8 cellular contexts compared by ENCODE assay signal in genomic region chr1:202034683-202035462, GRCh38. TPM values are rescaled to one million over a fixed set of nuclear protein-coding genes. Genes with fewer than 3 reads are reported as not detected.
DNase-seq lines count a peak whose midpoint lies in the region; TF ChIP-seq lines count a peak whose summit lies in the region.

No MANE protein-coding gene starts in this region.

- H2AFZ ChIP-seq in GM23248: peak overlapping the region; percentile 1; the same call in 1 of the 2 replicates
- H2AFZ ChIP-seq in PC-9: no peak overlapping the region

- H3K27ac Mint-ChIP-seq in activated T-helper 2 cell treated with anti-CD3 and anti-CD28 coated beads, Interferon-gamma antibody, Interleukin-2, Interleukin-4, amounts not matched to agents 10 μg/mL and 5 μg/mL and 100 μg/mL, durations not matched to agents 14 hours and 24 hours and 36 hours: no peak overlapping the region

- peak overlapping the region; percentile 58 for H3K4me2 ChIP-seq in GM23248 (ENCODE audit: unreplicated experiment)
- peak overlapping the region; percentile 77 for H3K4me2 ChIP-seq in PC-9

- H3K27me3 Mint-ChIP-seq in activated T-helper 2 cell treated with anti-CD3 and anti-CD28 coated beads, Interferon-gamma antibody, Interleukin-2, Interleukin-4, amounts not matched to agents 10 μg/mL and 5 μg/mL and 100 μg/mL, durations not matched to agents 14 hours and 24 hours and 36 hours (ENCODE audit: low read depth): peaks cover 3% of the 10 kb centered on the region

- H3K36me3 Mint-ChIP-seq in activated T-helper 2 cell treated with anti-CD3 and anti-CD28 coated beads, Interferon-gamma antibody, Interleukin-2, Interleukin-4, amounts not matched to agents 10 μg/mL and 5 μg/mL and 100 μg/mL, durations not matched to agents 14 hours and 24 hours and 36 hours (ENCODE audit: low read depth): no peaks in the 10 kb centered on the region

- DNase-seq in AG04449 (ENCODE audit: low read depth, low spot score): peak; percentile 92
- DNase-seq in GM23248: peak; percentile 98
- DNase-seq in PC-9: peak; percentile 98
- peak; percentile 99 for DNase-seq in fibroblast of peridontal ligament (ENCODE audit: extremely low read depth)
- no peak for DNase-seq in NCI-H2081 treated with DMSO at 0.1 percent for 48 hours (lab: John Stamatoyannopoulos, UW)
- DNase-seq in NCI-H2196 treated with DMSO at 0.1 percent for 48 hours (lab: John Stamatoyannopoulos, UW; ENCODE audit: unreplicated experiment): no peak
- DNase-seq in activated T-helper 2 cell treated with anti-CD3 and anti-CD28 coated beads, Interferon-gamma antibody, Interleukin-2, Interleukin-4, amounts not matched to agents 10 μg/mL and 5 μg/mL and 100 μg/mL, durations not matched to agents 14 hours and 24 hours and 36 hours (ENCODE audit: low spot score): no peak

- BruUV-seq in PC-9 (replicated peaks; lab: Mats Ljungman, UMichigan): no TSS peak

- POLR2A ChIA-PET in AG04449 (lab: Yijun Ruan, JAX) (interaction anchor here (0.5 to 1.1 kb wide), 3 partner anchors 17 to 45 kb away, joined by 3 to 6 read pairs (median 3); no protein-coding TSS in a partner anchor), PC-9 (lab: Charles Lee; ENCODE audit: unreplicated experiment) (interaction anchor here (0.7 to 2.0 kb wide), 13 partner anchors 12 to 79 kb away, joined by 3 to 60 read pairs (median 16); partner anchors contain the start of gene ELF3)

- no peaks in the 10 kb centered on the region for H3K9me3 Mint-ChIP-seq in activated T-helper 2 cell treated with anti-CD3 and anti-CD28 coated beads, Interferon-gamma antibody, Interleukin-2, Interleukin-4, amounts not matched to agents 10 μg/mL and 5 μg/mL and 100 μg/mL, durations not matched to agents 14 hours and 24 hours and 36 hours

- in situ Hi-C loops in GM23248 (cut with MboI): no loop called here

- H3K4me1 ChIP-seq in GM23248 (ENCODE audit: insufficient read depth) (peaks cover 11% of the 10 kb centered on the region), PC-9 (replicated peaks; ENCODE audit: insufficient read depth) (peaks cover 68% of the 10 kb centered on the region), rectal smooth muscle tissue (ENCODE audit: control insufficient read depth, insufficient read depth, low read length) (no peaks in the 10 kb centered on the region)

- H3K27ac ChIP-seq in GM23248 (no peak overlapping the region), PC-9 (peak overlapping the region; percentile 89), rectal smooth muscle tissue (ENCODE audit: low read depth, low read length) (no peak overlapping the region)

- CTCF ChIA-PET in AG04449 (lab: Yijun Ruan, JAX) (interaction anchor here (0.7 to 1.4 kb wide), 6 partner anchors 21 to 151 kb away, joined by 3 to 4 read pairs (median 3); no protein-coding TSS in a partner anchor), PC-9 (lab: Charles Lee) (interaction anchor here (0.6 to 1.4 kb wide), 6 partner anchors 11 to 78 kb away, joined by 3 to 10 read pairs (median 4); partner anchors contain the start of gene ELF3)

- H3K9me3 ChIP-seq in GM23248 (ENCODE audit: low read depth): no peaks in the 10 kb centered on the region
- H3K9me3 ChIP-seq in PC-9 (ENCODE audit: insufficient read depth, low read depth): no peaks in the 10 kb centered on the region

- no peak for TF ChIP-seq CTCF in AG04449 (IDR thresholded peaks at IDR 0.05; ENCODE audit: insufficient read depth, low read length, missing control alignments)
- TF ChIP-seq CTCF in PC-9 (conservative IDR thresholded peaks at IDR 0.05): no peak

- 42% methylated on average over 20 of the region's 20 CpGs for WGBS in GM23248 (ENCODE audit: low coverage in 1 of 2, low lambda C conversion rate in 2 of 2, missing lambda C conversion rate in 2 of 2), 2 experiments

- intact Hi-C loops in PC-9 (cut with micrococcal nuclease; ENCODE audit: unreplicated experiment): loop anchor here (1.0 kb wide), 6 partner anchors 11 to 71 kb away; partner anchors contain the start of gene ELF3
- intact Hi-C loops in activated T-helper 2 cell treated with anti-CD3 and anti-CD28 coated beads, Interferon-gamma antibody, Interleukin-2, Interleukin-4, amounts not matched to agents 10 μg/mL and 5 μg/mL and 100 μg/mL, durations not matched to agents 14 hours and 24 hours and 36 hours (cut with micrococcal nuclease): no loop called here

- H3F3A ChIP-seq in GM23248 (ENCODE audit: insufficient read depth): peaks cover 1% of the 10 kb centered on the region
- peaks cover 33% of the 10 kb centered on the region for H3F3A ChIP-seq in PC-9 (ENCODE audit: insufficient read depth, low read depth)

- H3K27me3 ChIP-seq in GM23248 (replicated peaks; ENCODE audit: insufficient read depth): 0 out of 2 replicates have a peak, but pooled peaks cover 1% of the 10 kb centered on the region
- no peaks in the 10 kb centered on the region for H3K27me3 ChIP-seq in PC-9 (ENCODE audit: insufficient read depth, low read depth)
- H3K27me3 ChIP-seq in rectal smooth muscle tissue (ENCODE audit: control insufficient read depth, insufficient read depth, low read length): no peaks in the 10 kb centered on the region

- H3K4me3 Mint-ChIP-seq in activated T-helper 2 cell treated with anti-CD3 and anti-CD28 coated beads, Interferon-gamma antibody, Interleukin-2, Interleukin-4, amounts not matched to agents 10 μg/mL and 5 μg/mL and 100 μg/mL, durations not matched to agents 14 hours and 24 hours and 36 hours (ENCODE audit: low read depth): no peak overlapping the region

- H4K20me1 ChIP-seq in GM23248 (ENCODE audit: insufficient read depth) (no peaks in the 10 kb centered on the region), PC-9 (ENCODE audit: insufficient read depth) (no peaks in the 10 kb centered on the region)

- H3K9ac ChIP-seq in GM23248 (peak overlapping the region; percentile 34), rectal smooth muscle tissue (ENCODE audit: low read length) (peak overlapping the region; percentile 5)

- H3K9me2 ChIP-seq in GM23248 (ENCODE audit: insufficient read depth) (no peaks in the 10 kb centered on the region), PC-9 (ENCODE audit: insufficient read depth) (no peaks in the 10 kb centered on the region)

- H3K4me1 Mint-ChIP-seq in activated T-helper 2 cell treated with anti-CD3 and anti-CD28 coated beads, Interferon-gamma antibody, Interleukin-2, Interleukin-4, amounts not matched to agents 10 μg/mL and 5 μg/mL and 100 μg/mL, durations not matched to agents 14 hours and 24 hours and 36 hours (ENCODE audit: low read depth): no peaks in the 10 kb centered on the region

- no peak overlapping the region; the same call in 1 of the 2 replicates for H3K4me3 ChIP-seq in AG04449 (ENCODE audit: low read depth, low read length)
- no peak overlapping the region for H3K4me3 ChIP-seq in GM23248
- H3K4me3 ChIP-seq in PC-9: peak overlapping the region; percentile 26; the same call in 1 of the 2 replicates
- peak overlapping the region; percentile 27 for H3K4me3 ChIP-seq in rectal smooth muscle tissue (ENCODE audit: low read length)

- no peaks in the 10 kb centered on the region for H3K36me3 ChIP-seq in GM23248 (ENCODE audit: low read depth)
- H3K36me3 ChIP-seq in PC-9 (ENCODE audit: low read depth): no peaks in the 10 kb centered on the region
- no peaks in the 10 kb centered on the region for H3K36me3 ChIP-seq in rectal smooth muscle tissue (ENCODE audit: control insufficient read depth, insufficient read depth, low read length)

- no peaks in the 10 kb centered on the region for H3K79me2 ChIP-seq in GM23248 (ENCODE audit: insufficient read depth)
- H3K79me2 ChIP-seq in PC-9 (ENCODE audit: low read depth): no peaks in the 10 kb centered on the region

RNA-seq across cellular contexts. Expression of gene ELF3, which starts 24.5 kb away (rescaled TPM):
- under 0.01 TPM in 1 of 2 replicates, not detected in the other for total RNA-seq in GM23248 (2014; rRNA removed; shearing (Covaris generic))
- polyA plus RNA-seq in GM23248 (2016; fragmentation: Nextera tagmentation; extraction: Ambion mirVana): not detected in 2 replicates
- total RNA-seq in PC-9 (2021): 295 and 318 TPM in 2 replicates
- 0.62 and 0.97 TPM in 2 replicates for total RNA-seq in activated T-helper 2 cell treated with anti-CD3 and anti-CD28 coated beads, Interferon-gamma antibody, Interleukin-2, Interleukin-4, amounts not matched to agents 10 μg/mL and 5 μg/mL and 100 μg/mL, durations not matched to agents 14 hours and 24 hours and 36 hours

RNA-seq across cellular contexts. Expression of gene RNPEP, which starts 52.4 kb away (rescaled TPM):
- total RNA-seq in GM23248 (2014; rRNA removed; shearing (Covaris generic)): 80.5 and 83.6 TPM in 2 replicates
- 68.6 and 70.7 TPM in 2 replicates for polyA plus RNA-seq in GM23248 (2016; fragmentation: Nextera tagmentation; extraction: Ambion mirVana)
- 108 and 123 TPM in 2 replicates for total RNA-seq in PC-9 (2021)
- total RNA-seq in activated T-helper 2 cell treated with anti-CD3 and anti-CD28 coated beads, Interferon-gamma antibody, Interleukin-2, Interleukin-4, amounts not matched to agents 10 μg/mL and 5 μg/mL and 100 μg/mL, durations not matched to agents 14 hours and 24 hours and 36 hours: 42.5 and 43.6 TPM in 2 replicates

Comparison
In these comparisons a context has a peak if more than half of its experiments do, and no peak if none do; other contexts are left out.
1. DNase-seq: peak in AG04449 (single experiment), GM23248 (single experiment), PC-9 (2 of 2) and fibroblast of peridontal ligament (single experiment); none in NCI-H2081 treated with DMSO at 0.1 percent for 48 hours (single experiment), NCI-H2196 treated with DMSO at 0.1 percent for 48 hours (single experiment) and activated T-helper 2 cell treated with anti-CD3 and anti-CD28 coated beads, Interferon-gamma antibody, Interleukin-2, Interleukin-4, amounts not matched to agents 10 μg/mL and 5 μg/mL and 100 μg/mL, durations not matched to agents 14 hours and 24 hours and 36 hours (single experiment).
2. H3K4me3 ChIP-seq: peak in PC-9 (single experiment) and rectal smooth muscle tissue (single experiment); none in AG04449 (single experiment) and GM23248 (single experiment).
3. RNA of gene ELF3, which starts 24.5 kb away (total RNA-seq): 295 to 318 TPM in PC-9; 0.62 to 0.97 TPM in activated T-helper 2 cell treated with anti-CD3 and anti-CD28 coated beads, Interferon-gamma antibody, Interleukin-2, Interleukin-4, amounts not matched to agents 10 μg/mL and 5 μg/mL and 100 μg/mL, durations not matched to agents 14 hours and 24 hours and 36 hours and under 0.01 TPM in GM23248; every median in the first group is over 100 times any median in the second.